16 cellular contexts compared by ENCODE assay signal in the genomic region with DNA sequence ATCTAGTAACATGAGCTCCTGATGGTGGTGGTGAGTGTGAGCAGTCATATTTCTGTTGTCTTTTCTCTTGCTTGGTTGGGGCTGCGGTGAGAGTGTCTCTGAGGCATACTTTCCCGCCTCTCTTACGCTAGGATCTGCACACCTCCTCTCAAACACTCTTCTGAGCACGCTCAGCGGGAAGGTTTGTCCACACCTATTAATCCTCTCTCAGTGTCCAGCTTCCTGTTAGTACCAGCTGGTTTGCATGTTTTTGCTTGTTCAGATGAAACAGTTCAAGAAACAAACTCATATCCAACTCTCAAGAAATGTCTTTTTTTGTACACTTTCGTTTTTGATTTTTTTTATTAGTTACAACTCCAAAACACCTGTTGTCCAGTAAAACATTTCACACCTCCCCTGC.
"Had no signal": no experiment of that assay in that cellular context is flagged by ENCODE, and none has a peak within 500 bp of the region (broad histone marks: within the 10 kb centered on the region; RNA-seq: fewer than 3 reads in every experiment).

No MANE protein-coding gene starts in this region.

- H3K4me3 Mint-ChIP-seq: activated CD4-positive, alpha-beta T cell treated with anti-CD3 and anti-CD28 coated beads, Interleukin-2, amount 10 ng/mL, durations not matched to agents 7 days and 5 days; naive B cell had no signal

- H3K27ac ChIP-seq: breast epithelium, esophagus muscularis mucosa, hepatocyte, pancreas, thyroid gland, vagina had no signal

- H3K4me1 ChIP-seq: breast epithelium, esophagus muscularis mucosa, pancreas, vagina had no signal

- H3K4me2 ChIP-seq: hepatocyte had no signal

- ATAC-seq: left lobe of liver, pancreas had no signal

- H3K27me3 Mint-ChIP-seq: activated CD4-positive, alpha-beta T cell treated with anti-CD3 and anti-CD28 coated beads, Interleukin-2, amount 10 ng/mL, durations not matched to agents 7 days and 5 days; naive B cell had no signal

- H2AFZ ChIP-seq: hepatocyte had no signal

- H3K9me3 Mint-ChIP-seq: activated CD4-positive, alpha-beta T cell treated with anti-CD3 and anti-CD28 coated beads, Interleukin-2, amount 10 ng/mL, durations not matched to agents 7 days and 5 days; naive B cell had no signal

- DNase-seq: activated CD4-positive, alpha-beta T cell treated with anti-CD3 and anti-CD28 coated beads, Interleukin-2, amount 10 ng/mL, durations not matched to agents 7 days and 5 days; activated CD4-positive, CD25-positive, alpha-beta regulatory T cell; activated naive CD4-positive, alpha-beta T cell; activated T-cell treated with anti-CD3 and anti-CD28 coated beads for 4 hours; aorta; dorsolateral prefrontal cortex; islet precursor cell; naive B cell; pancreas; stimulated activated CD4-positive, alpha-beta T cell treated with anti-CD3 and anti-CD28 coated beads, Interleukin-1b, Interleukin-23, amount 100 ng/mL, for 48 hours; thyroid gland had no signal

- H3K27me3 ChIP-seq: breast epithelium, dorsolateral prefrontal cortex, esophagus muscularis mucosa, hepatocyte, pancreas, thyroid gland, vagina had no signal

- H3K4me1 Mint-ChIP-seq: activated CD4-positive, alpha-beta T cell treated with anti-CD3 and anti-CD28 coated beads, Interleukin-2, amount 10 ng/mL, durations not matched to agents 7 days and 5 days had no signal

- H3K79me2 ChIP-seq: hepatocyte had no signal

- H3K27ac Mint-ChIP-seq: activated CD4-positive, alpha-beta T cell treated with anti-CD3 and anti-CD28 coated beads, Interleukin-2, amount 10 ng/mL, durations not matched to agents 7 days and 5 days had no signal

- H3K4me3 ChIP-seq: breast epithelium, dorsolateral prefrontal cortex, esophagus muscularis mucosa, hepatocyte, pancreas, thyroid gland, vagina had no signal

- H3K36me3 ChIP-seq: breast epithelium, pancreas, thyroid gland, vagina had no signal

- H3K9me3 ChIP-seq: breast epithelium, esophagus muscularis mucosa, pancreas, thyroid gland, vagina had no signal
